8 cellular contexts compared by ENCODE assay signal in genomic region chr10:97333351-97333600, GRCh38. TPM values are rescaled to one million over a fixed set of nuclear protein-coding genes. Genes with fewer than 3 reads are reported as not detected.
DNase-seq lines count a peak whose midpoint lies in the region; ATAC-seq, FAIRE-seq and TF ChIP-seq lines count a peak whose summit lies in the region.

No MANE protein-coding gene starts in this region.

- peaks cover 8% of the 10 kb centered on the region for H3K36me3 ChIP-seq in CD8-positive, alpha-beta T cell (ENCODE audit: insufficient read depth, low read length)
- peaks cover 28% of the 10 kb centered on the region for H3K36me3 ChIP-seq in HUES6 (ENCODE audit: control insufficient read depth, insufficient read depth, low read length)
- H3K36me3 ChIP-seq in iPS-18a (ENCODE audit: control insufficient read depth, low read depth, low read length): peaks cover 9% of the 10 kb centered on the region
- peaks cover 0 to 23% (median 17%) of the 10 kb centered on the region in 4 donors for H3K36me3 ChIP-seq in stomach

- peak overlapping the region; percentile 96 for H3K27ac Mint-ChIP-seq in CD8-positive, alpha-beta T cell
- H3K27ac Mint-ChIP-seq in activated naive CD8-positive, alpha-beta T cell: peak overlapping the region; percentile 89

- H3K4me3 Mint-ChIP-seq in CD8-positive, alpha-beta T cell: peak overlapping the region; percentile 97
- peak overlapping the region; percentile 90 for H3K4me3 Mint-ChIP-seq in activated naive CD8-positive, alpha-beta T cell

- TF ChIP-seq POLR2A in stomach (IDR thresholded peaks at IDR 0.05) (no peak), H54 (IDR thresholded peaks at IDR 0.05; ENCODE audit: low read depth, low read length) (no peak)

- H3K4me1 Mint-ChIP-seq in CD8-positive, alpha-beta T cell (ENCODE audit: low read depth): peaks cover 47% of the 10 kb centered on the region
- peaks cover 52% of the 10 kb centered on the region for H3K4me1 Mint-ChIP-seq in activated naive CD8-positive, alpha-beta T cell (ENCODE audit: low read depth)

- peak overlapping the region; percentile 63 for H3K4me3 ChIP-seq in CD8-positive, alpha-beta T cell (ENCODE audit: low read depth, low read length)
- H3K4me3 ChIP-seq in HUES6 (ENCODE audit: low read depth, low read length) (peak overlapping the region; percentile 74), iPS-18a (ENCODE audit: low read length) (peak overlapping the region; percentile 99), stomach (peak overlapping the region; percentile 79 to 89 (median 84))

- FAIRE-seq in H54 (lab: Jason Lieb, UNC): no peak

- intact Hi-C loops in CD8-positive, alpha-beta T cell (cut with DNase I, micrococcal nuclease): loop anchor here (1.0 to 10.0 kb wide), 3 partner anchors 13 to 302 kb away; partner anchors contain the start of gene MORN4 (in 1 of the 2)
- intact Hi-C loops in stomach (cut with DNase I; ENCODE audit: low total_unique reads): no loop called here

- peaks cover 34% of the 10 kb centered on the region for H3K4me1 ChIP-seq in CD8-positive, alpha-beta T cell (ENCODE audit: insufficient read depth, low read length)
- H3K4me1 ChIP-seq in HUES6 (ENCODE audit: control insufficient read depth, insufficient read depth, low read length): peaks cover 47% of the 10 kb centered on the region
- H3K4me1 ChIP-seq in iPS-18a (ENCODE audit: control insufficient read depth, low read depth, low read length): peaks cover 25% of the 10 kb centered on the region
- peaks cover 51 to 82% (median 74%) of the 10 kb centered on the region in 4 donors for H3K4me1 ChIP-seq in stomach

- WGBS in stomach, 5 donors: 3 to 15% (median 6%) methylated on average over 7 of the region's 7 CpGs

- POLR2A ChIA-PET in CD8-positive, alpha-beta T cell (lab: Charles Lee): interaction anchor here (0.8 to 8.7 kb wide), 5 partner anchors 8 to 166 kb away, joined by 5 to 130 read pairs (median 6); partner anchors contain the start of genes FRAT1 and UBTD1

- H3K27me3 Mint-ChIP-seq in CD8-positive, alpha-beta T cell (ENCODE audit: low read depth): no peaks in the 10 kb centered on the region
- H3K27me3 Mint-ChIP-seq in activated naive CD8-positive, alpha-beta T cell: no peaks in the 10 kb centered on the region

- no peak for TF ChIP-seq EP300 in stomach (IDR thresholded peaks at IDR 0.05)

- H3K9me3 ChIP-seq in CD8-positive, alpha-beta T cell (ENCODE audit: low read length): no peaks in the 10 kb centered on the region
- H3K9me3 ChIP-seq in HUES6 (ENCODE audit: control insufficient read depth, insufficient read depth, low read depth, low read length) (no peaks in the 10 kb centered on the region), iPS-18a (ENCODE audit: control insufficient read depth, low read depth, low read length) (no peaks in the 10 kb centered on the region), stomach (no peaks in the 10 kb centered on the region)

- DNase-seq in CD8-positive, alpha-beta T cell: peak in 1 of 7 experiments; percentile 33
- DNase-seq in stomach (no peak), H54 (ENCODE audit: insufficient read length, low spot score) (no peak)
- no peak for DNase-seq in activated CD4-positive, alpha-beta T cell treated with anti-CD3 and anti-CD28 coated beads, Interleukin-2, amount 50 U/mL, for 1 hour

- peak overlapping the region; percentile 99 for H3K27ac ChIP-seq in CD8-positive, alpha-beta T cell (ENCODE audit: low read depth, low read length)
- H3K27ac ChIP-seq in HUES6 (ENCODE audit: low read depth, low read length) (peak overlapping the region; percentile 48), iPS-18a (ENCODE audit: low read length) (peak overlapping the region; percentile 84), stomach (peak overlapping the region; percentile 93 to 99 (median 97))

- CTCF ChIA-PET in CD8-positive, alpha-beta T cell (lab: Charles Lee): interaction anchor here (0.9 to 5.0 kb wide), 7 partner anchors 10 to 59 kb away, joined by 3 to 31 read pairs (median 5); partner anchors contain the start of gene FRAT1

- no peaks in the 10 kb centered on the region for H3K27me3 ChIP-seq in CD8-positive, alpha-beta T cell (ENCODE audit: insufficient read depth, low read length)
- no peaks in the 10 kb centered on the region for H3K27me3 ChIP-seq in HUES6 (ENCODE audit: control insufficient read depth, insufficient read depth, low read length)
- peaks cover 6% of the 10 kb centered on the region for H3K27me3 ChIP-seq in iPS-18a (ENCODE audit: control insufficient read depth, insufficient read depth, low read length)
- H3K27me3 ChIP-seq in stomach: no peaks in the 10 kb centered on the region

- no peak for ATAC-seq in CD8-positive, alpha-beta T cell
- no peak for ATAC-seq in HG03469 (IDR thresholded peaks at IDR 0.05; ENCODE audit: unreplicated experiment)

- H3K36me3 Mint-ChIP-seq in CD8-positive, alpha-beta T cell: peaks cover 29% of the 10 kb centered on the region
- H3K36me3 Mint-ChIP-seq in activated naive CD8-positive, alpha-beta T cell: peaks cover 2% of the 10 kb centered on the region

- no peak for TF ChIP-seq CTCF in CD8-positive, alpha-beta T cell (IDR thresholded peaks at IDR 0.05)
- TF ChIP-seq CTCF in stomach (IDR thresholded peaks at IDR 0.05): no peak

- no peaks in the 10 kb centered on the region for H3K9me3 Mint-ChIP-seq in CD8-positive, alpha-beta T cell
- no peaks in the 10 kb centered on the region for H3K9me3 Mint-ChIP-seq in activated naive CD8-positive, alpha-beta T cell (ENCODE audit: low read depth)

- H3K9ac ChIP-seq in HUES6 (ENCODE audit: low read length) (peak overlapping the region; percentile 100), iPS-18a (ENCODE audit: low read length) (peak overlapping the region; percentile 90)

RNA-seq across cellular contexts. Expression of gene FRAT2, which starts 1.3 kb away (rescaled TPM):
- 10 to 100 TPM; 20.8 to 22.3 TPM for total RNA-seq in CD8-positive, alpha-beta T cell
- total RNA-seq in stomach: 100 to 1,000 TPM in 1 of 5 donors, 10 to 100 TPM in 3, 1 to 10 TPM in 1; 6.4 to 213 (median 21.3) TPM
- 10 to 100 TPM in 2 of 3 donors, 1 to 10 TPM in 1; 8.8 to 18.3 (median 10.4) TPM for polyA plus RNA-seq in stomach

RNA-seq across cellular contexts. Expression of gene FRAT1, which starts 14.2 kb away (rescaled TPM):
- total RNA-seq in CD8-positive, alpha-beta T cell: 10 to 100 TPM; 39.6 to 40.2 TPM
- total RNA-seq in stomach: 10 to 100 TPM in 2 of 5 donors, 1 to 10 TPM in 2, not detected in 1; 1.8 to 26.4 (median 11.0) TPM
- polyA plus RNA-seq in stomach: 1 to 10 TPM; 1.9 to 3.7 (median 2.1) TPM

RNA-seq across cellular contexts. Expression of gene ARHGAP19, which starts 40.8 kb away (rescaled TPM):
- total RNA-seq in CD8-positive, alpha-beta T cell: 1 to 10 TPM; 5.7 to 6.4 TPM
- total RNA-seq in stomach: 10 to 100 TPM in 1 of 5 donors, 1 to 10 TPM in 4; 1.2 to 16.2 (median 9.0) TPM
- 1 to 10 TPM; 2.4 to 4.6 (median 2.5) TPM for polyA plus RNA-seq in stomach

Comparison
In these comparisons a context has a peak if more than half of its experiments do, and no peak if none do; other contexts are left out.
1. H3K27ac ChIP-seq: peak in every context shown above with its lines; median percentile 99 in CD8-positive, alpha-beta T cell; 97 in stomach; 84 in iPS-18a; 48 in HUES6.